Comparison of ENCODE assay signal across 2 cellular contexts in the genomic region with DNA sequence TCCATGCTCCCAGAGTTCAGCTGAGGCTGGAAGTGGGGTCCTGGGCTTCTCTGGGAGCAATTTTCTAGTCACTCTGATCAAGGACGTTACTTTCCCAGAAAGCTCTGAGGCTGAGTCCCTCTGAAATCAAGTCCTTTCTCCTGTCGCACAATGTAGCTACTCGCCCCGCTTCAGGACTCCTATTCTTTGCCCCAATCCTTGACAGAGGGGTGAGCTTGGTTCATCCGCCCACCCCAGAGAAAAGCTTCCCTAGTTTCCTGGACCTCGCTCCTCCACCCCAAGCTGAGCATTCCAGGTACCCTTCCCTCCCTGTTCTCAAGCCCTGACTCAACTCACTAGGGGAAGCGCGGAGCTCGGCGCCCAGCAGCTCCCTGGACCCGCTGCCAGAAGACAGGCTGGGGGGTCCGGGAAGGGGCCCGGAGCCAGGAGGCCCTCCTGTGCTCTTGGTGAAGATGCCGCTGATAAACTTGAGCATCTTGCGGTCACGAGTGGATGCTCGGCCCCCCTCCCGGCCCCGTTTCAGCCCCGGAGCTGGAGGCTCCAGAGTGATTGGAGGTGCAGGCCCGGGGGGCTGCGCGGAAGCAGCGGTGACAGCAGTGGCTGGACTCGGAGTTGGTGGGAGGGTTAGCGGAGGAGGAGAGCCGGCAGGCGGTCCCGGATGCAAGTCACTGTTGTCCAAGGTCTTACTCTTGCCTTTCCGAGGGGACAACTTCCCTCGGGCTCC.
A peak's percentile ranks its signal among the peaks of the same experiment; 100 is the strongest.
TF ChIP-seq lines count a peak whose summit lies in the region.

No MANE protein-coding gene starts in this region.

TF ChIP-seq in A549, 52 proteins besides CTCF, POLR2A, EP300 and RAD21:
- TF ChIP-seq ZFP36 (IDR thresholded peaks at IDR 0.05; ENCODE audit: borderline replicate concordance, partially characterized antibody) (peak; percentile 81), NFE2L2 (conservative IDR thresholded peaks at IDR 0.05; ENCODE audit: low read length) (no peak)

TF ChIP-seq in GM23338, 12 proteins besides CTCF, POLR2A, EP300 and RAD21:
- TF ChIP-seq EZH2 (IDR thresholded peaks at IDR 0.05; ENCODE audit: low read depth, unreplicated experiment), result peak; percentile 63
- TF ChIP-seq STAT1 (IDR thresholded peaks at IDR 0.05; ENCODE audit: unreplicated experiment), result no peak
